Comparison of ENCODE assay signal across 1 cellular context in genomic region chr1:209784276-209785169, GRCh38.
TF ChIP-seq lines count a peak whose summit lies in the region.

TSS of gene C1orf74 (minus strand) at chr1:209784559. CDS start at chr1:209783634, 925 bp downstream.

TF ChIP-seq in K562, 482 proteins besides CTCF, POLR2A, EP300 and RAD21 (continued from another document and continues in another):
- TF ChIP-seq RERE (CRISPR knock-in tag; IDR thresholded peaks at IDR 0.05; ENCODE audit: borderline replicate concordance) (no peak), GTF2E2 (tag; IDR thresholded peaks at IDR 0.05) (peak; percentile 92), ZNF584 (CRISPR knock-in tag; IDR thresholded peaks at IDR 0.05; ENCODE audit: low read depth) (peak; percentile 82; the same call in 1 of the 2 replicates), ZNF77 (CRISPR knock-in tag; IDR thresholded peaks at IDR 0.05) (no peak), ZFP36 (IDR thresholded peaks at IDR 0.05; ENCODE audit: low read depth, low read length, partially characterized antibody) (no peak), ZMIZ1 (IDR thresholded peaks at IDR 0.05; ENCODE audit: low read depth in 2 of 2, low read length in 2 of 2) (peak in 1 of 2 experiments; percentile 49; a peak in 2 of 4 replicates), ZNF224 (CRISPR knock-in tag; IDR thresholded peaks at IDR 0.05) (no peak), HINFP (tag; conservative IDR thresholded peaks at IDR 0.05; ENCODE audit: low read depth) (no peak), THRA (IDR thresholded peaks at IDR 0.05) (no peak), COPS2 (conservative IDR thresholded peaks at IDR 0.05) (no peak), MED1 (CRISPR knock-in tag; IDR thresholded peaks at IDR 0.05; ENCODE audit: borderline replicate concordance) (no peak), CHAMP1 (IDR thresholded peaks at IDR 0.05) (peak; percentile 91), E2F1 (CRISPR knock-in tag; IDR thresholded peaks at IDR 0.05) (peak; percentile 89), MNT (conservative IDR thresholded peaks at IDR 0.05) (peak; percentile 74 to 86; a peak in 3 of 4 replicates), ZNF586 (CRISPR knock-in tag; conservative IDR thresholded peaks at IDR 0.05) (no peak), NFIX (CRISPR knock-in tag; IDR thresholded peaks at IDR 0.05; ENCODE audit: low read depth) (no peak), ZNF764 (CRISPR knock-in tag; IDR thresholded peaks at IDR 0.05; ENCODE audit: low read depth) (no peak), MAX (CRISPR knock-in tag; IDR thresholded peaks at IDR 0.05) (peak; percentile 86), REST (CRISPR knock-in tag; IDR thresholded peaks at IDR 0.05; ENCODE audit: low read depth) (peak; percentile 61; the same call in 1 of the 2 replicates), HMG20B (CRISPR knock-in tag; IDR thresholded peaks at IDR 0.05) (no peak), TCF7 (IDR thresholded peaks at IDR 0.05; ENCODE audit: borderline replicate concordance) (0 out of 2 replicates have a peak, but pooled peaks have one; percentile 30), ZNF512 (tag; IDR thresholded peaks at IDR 0.05) (no peak), ZNF740 (CRISPR knock-in tag; IDR thresholded peaks at IDR 0.05) (peak; percentile 96), ZNF740 (tag; IDR thresholded peaks at IDR 0.05) (peak in 1 of 2 experiments; percentile 96; a peak in 2 of 4 replicates)
